In the genomic region with DNA sequence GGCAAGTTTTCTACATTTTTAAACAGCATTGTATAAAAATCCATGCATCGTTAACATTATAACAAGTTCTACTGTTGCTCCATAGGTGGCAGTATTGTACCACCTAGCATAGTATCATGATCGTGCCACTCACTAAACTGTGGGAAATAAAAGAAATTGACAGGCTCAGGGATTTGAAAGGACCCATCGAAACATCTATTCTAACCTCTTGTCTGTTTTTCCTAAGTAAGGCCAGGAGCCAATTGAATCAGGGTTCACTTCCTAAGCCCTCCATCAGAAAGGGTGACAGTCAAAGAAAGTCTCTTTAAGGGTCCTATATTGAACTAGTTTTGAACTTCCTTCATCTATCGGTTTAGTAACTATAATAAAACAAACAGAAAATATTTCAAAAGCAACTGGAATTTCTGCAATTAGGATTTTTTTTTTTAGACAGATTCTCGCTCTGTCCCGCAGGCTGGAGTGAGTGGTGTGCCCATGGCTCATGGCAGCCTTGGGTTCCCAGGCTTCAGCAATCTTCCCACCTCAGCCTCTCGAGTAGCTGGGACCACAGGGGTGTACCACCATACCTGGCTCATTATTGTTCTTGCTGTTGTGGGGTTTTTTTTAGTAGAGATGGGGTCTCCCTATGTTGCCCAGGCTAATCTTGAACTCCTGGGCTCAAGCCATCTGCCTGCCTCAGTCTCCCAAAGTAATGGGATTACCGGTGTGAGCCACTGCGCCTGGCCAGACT, we compare ENCODE assay signal across 8 cellular contexts. TPM values are rescaled to one million over a fixed set of nuclear protein-coding genes. Genes with fewer than 3 reads are reported as not detected.
DNase-seq lines count a peak whose midpoint lies in the region; ATAC-seq, FAIRE-seq and TF ChIP-seq lines count a peak whose summit lies in the region.

No MANE protein-coding gene starts in this region.

- no peaks in the 10 kb centered on the region for H3K4me1 Mint-ChIP-seq in stimulated activated naive CD8-positive, alpha-beta T cell treated with anti-CD3 and anti-CD28 coated beads, Interleukin-15, amount 100 ng/mL, for 72 hours

- H3K4me2 ChIP-seq in BLaER1 treated with 17β-estradiol and CSF1 and Interleukin-3, amounts not matched to agents 10 nM and 100 nM: peak overlapping the region; percentile 6 to 79 (median 72); a peak in 17 of 22 replicates
- H3K4me2 ChIP-seq in GM12878 (ENCODE audit: control insufficient read depth, insufficient read depth): no peak overlapping the region

- H4K20me1 ChIP-seq in BLaER1 treated with 17β-estradiol and CSF1 and Interleukin-3, amounts not matched to agents 10 nM and 100 nM: peaks cover 0 to 4% (median 0%) of the 10 kb centered on the region in 11 experiments; a peak in 2 of 22 replicates
- no peaks in the 10 kb centered on the region for H4K20me1 ChIP-seq in GM12878 (ENCODE audit: control insufficient read depth, insufficient read depth)

- RAD21 ChIA-PET in GM12878 (lab: Charles Lee; ENCODE audit: unreplicated experiment): no interaction called here

- H3K27ac ChIP-seq in BLaER1 treated with 17β-estradiol and CSF1 and Interleukin-3, amounts not matched to agents 10 nM and 100 nM: peak overlapping the region in 7 of 11 experiments; percentile 1 to 83 (median 76); a peak in 10 of 22 replicates
- no peak overlapping the region for H3K27ac ChIP-seq in GM12878 (ENCODE audit: control insufficient read depth, insufficient read depth)

- H3K4me3 Mint-ChIP-seq in stimulated activated naive CD8-positive, alpha-beta T cell treated with anti-CD3 and anti-CD28 coated beads, Interleukin-15, amount 100 ng/mL, for 72 hours: no peak overlapping the region

- peaks cover 14 to 62% (median 45%) of the 10 kb centered on the region in 10 experiments for H3K4me1 ChIP-seq in BLaER1 treated with 17β-estradiol and CSF1 and Interleukin-3, amounts not matched to agents 10 nM and 100 nM
- no peaks in the 10 kb centered on the region for H3K4me1 ChIP-seq in GM12878 (ENCODE audit: control insufficient read depth, insufficient read depth, low read length)

- CTCF ChIA-PET in GM12878 (lab: Yijun Ruan, JAX): interaction anchor here (0.7 to 5.9 kb wide), 14 partner anchors 8 to 632 kb away, joined by 3 to 61 read pairs (median 4); a partner anchor contains a TSS

- no peaks in the 10 kb centered on the region for H3K9me3 Mint-ChIP-seq in stimulated activated naive CD8-positive, alpha-beta T cell treated with anti-CD3 and anti-CD28 coated beads, Interleukin-15, amount 100 ng/mL, for 72 hours

- H3K27me3 Mint-ChIP-seq in stimulated activated naive CD8-positive, alpha-beta T cell treated with anti-CD3 and anti-CD28 coated beads, Interleukin-15, amount 100 ng/mL, for 72 hours: no peaks in the 10 kb centered on the region

- SMC1A ChIA-PET in GM12878 (lab: Charles Lee; ENCODE audit: uncharacterized antibody, unreplicated experiment): interaction anchor here (1.1 to 1.2 kb wide), 2 partner anchors 130 to 136 kb away, joined by 4 read pairs; no protein-coding TSS in a partner anchor

- DNase-seq in NCI-H2171 (lab: John Stamatoyannopoulos, UW) (peak; percentile 36), GM12878 (ENCODE audit: low read depth, low spot score) (no peak), iPS-NIHi7 (ENCODE audit: extremely low spot score) (peak; percentile 46), cortex of kidney (lab: John Stamatoyannopoulos, UW) (no peak)
- DNase-seq in stimulated activated naive CD8-positive, alpha-beta T cell treated with anti-CD3 and anti-CD28 coated beads, Interleukin-15, amount 100 ng/mL, for 72 hours: peak; percentile 12 to 23

- intact Hi-C loops in GM12878 (cut with micrococcal nuclease; ENCODE audit: unreplicated experiment): loop anchor here (1.0 to 5.0 kb wide), 5 partner anchors 136 to 630 kb away; no protein-coding TSS in a partner anchor

- peak overlapping the region in 5 of 11 experiments; percentile 0 to 75 (median 12); a peak in 5 of 22 replicates for H3K9ac ChIP-seq in BLaER1 treated with 17β-estradiol and CSF1 and Interleukin-3, amounts not matched to agents 10 nM and 100 nM
- no peak overlapping the region for H3K9ac ChIP-seq in GM12878 (ENCODE audit: control insufficient read depth, insufficient read depth, low read length)

- TF ChIP-seq EP300 in GM12878 (IDR thresholded peaks at IDR 0.05; ENCODE audit: borderline replicate concordance in 1 of 2, control insufficient read depth in 1 of 2, low read depth in 2 of 2, low read length in 2 of 2): no peak

- no peaks in the 10 kb centered on the region for H3K79me2 ChIP-seq in GM12878 (ENCODE audit: control insufficient read depth, insufficient read depth, low read length)

- WGBS in GM12878 (ENCODE audit: insufficient coverage, insufficient replicate concordance, low lambda C conversion rate, missing lambda C conversion rate): 44% methylated on average over 9 of the region's 9 CpGs

- peak; percentile 76 for ATAC-seq in HG02840 (IDR thresholded peaks at IDR 0.05; ENCODE audit: low FRiP score, unreplicated experiment)
- peak; percentile 91 for ATAC-seq in GM12878
- ATAC-seq in stimulated activated naive CD8-positive, alpha-beta T cell treated with anti-CD3 and anti-CD28 coated beads, Interleukin-15, amount 100 ng/mL, for 72 hours: peak; percentile 83

- TF ChIP-seq CTCF in GM12873 (IDR thresholded peaks at IDR 0.05; ENCODE audit: insufficient read depth, low read depth, low read length, missing control alignments) (peak; percentile 74), GM12878 (IDR thresholded peaks at IDR 0.05 in 2 of 3, conservative IDR thresholded peaks at IDR 0.05 in 1 of 3; ENCODE audit: control insufficient read depth in 2 of 3, extremely low read depth in 1 of 3, insufficient read depth in 1 of 3, low read depth in 3 of 3, low read length in 3 of 3) (peak; percentile 74 to 88 (median 79))

- H2AFZ ChIP-seq in GM12878 (ENCODE audit: control insufficient read depth, low read depth, low read length): no peak overlapping the region

- H3K27me3 ChIP-seq in BLaER1 treated with 17β-estradiol and CSF1 and Interleukin-3, amounts not matched to agents 10 nM and 100 nM: no peaks in the 10 kb centered on the region
- no peaks in the 10 kb centered on the region for H3K27me3 ChIP-seq in GM12878 (replicated peaks in 1 of 2; ENCODE audit: control insufficient read depth in 2 of 2, insufficient read depth in 2 of 2, low read length in 1 of 2)

- no TSS peak for BruUV-seq in GM12878 (replicated peaks; lab: Mats Ljungman, UMichigan)

- TF ChIP-seq RAD21 in GM12878 (IDR thresholded peaks at IDR 0.05; ENCODE audit: insufficient read depth, low read depth, low read length): peak; percentile 96

- in situ Hi-C loops in GM12878 (cut with MboI): loop anchor here (5.0 to 10.0 kb wide), 3 partner anchors 135 to 617 kb away; no protein-coding TSS in a partner anchor

- no peaks in the 10 kb centered on the region for H3K9me3 ChIP-seq in BLaER1 treated with 17β-estradiol and CSF1 and Interleukin-3, amounts not matched to agents 10 nM and 100 nM (replicated peaks in 1 of 11)
- H3K9me3 ChIP-seq in GM12878 (replicated peaks; ENCODE audit: control insufficient read depth, insufficient read depth, low read length): no peaks in the 10 kb centered on the region

- no peak overlapping the region for H3K27ac Mint-ChIP-seq in stimulated activated naive CD8-positive, alpha-beta T cell treated with anti-CD3 and anti-CD28 coated beads, Interleukin-15, amount 100 ng/mL, for 72 hours

- no peak overlapping the region for H3K4me3 ChIP-seq in BLaER1 treated with 17β-estradiol and CSF1 and Interleukin-3, amounts not matched to agents 10 nM and 100 nM
- no peak overlapping the region for H3K4me3 ChIP-seq in GM12878

- no peak for TF ChIP-seq POLR2A in GM12878 (IDR thresholded peaks at IDR 0.05; ENCODE audit: low read depth, low read length)

- FAIRE-seq in GM12878 (lab: Jason Lieb, UNC): peak; percentile 87

- peaks cover 0 to 51% (median 30%) of the 10 kb centered on the region in 11 experiments; a peak in 17 of 22 replicates for H3K36me3 ChIP-seq in BLaER1 treated with 17β-estradiol and CSF1 and Interleukin-3, amounts not matched to agents 10 nM and 100 nM
- H3K36me3 ChIP-seq in GM12878 (ENCODE audit: control insufficient read depth in 2 of 2, insufficient read depth in 2 of 2, low read length in 1 of 2): no peaks in the 10 kb centered on the region

- POLR2A ChIA-PET in GM12878 (lab: Charles Lee): no interaction called here

RNA-seq across cellular contexts. Expression of a gene that starts 9.4 kb away (rescaled TPM):
- 0.94 and 1.3 TPM in 2 replicates for total RNA-seq in GM12878 (2013; cell fraction: nucleolus; rRNA removed)
- total RNA-seq in GM12878 (2014; rRNA removed): 1.2 and 1.5 TPM in 2 replicates
- 0.22 and 1.1 TPM in 2 replicates for total RNA-seq in GM12878 (2014; rRNA removed; fragmentation: Illumina TruSeq; extraction: Trizol)
- 0.38 and 0.80 TPM in 2 replicates for total RNA-seq in GM12878 (2021)
- not detected for polyA plus RNA-seq in GM12878 (2011; ENCODE audit: low read depth)
- 1.5 and 1.6 TPM in 2 replicates for polyA plus RNA-seq in GM12878 (2011; rRNA removed)
- 0.36 and 0.40 TPM in 2 replicates for polyA plus RNA-seq in GM12878 (2011; cell fraction: cytosol; rRNA removed)
- polyA plus RNA-seq in GM12878 (2011; cell fraction: nucleus; rRNA removed): 1.0 and 1.4 TPM in 2 replicates
- 0.97 TPM in 1 of 2 replicates, not detected in the other for polyA plus RNA-seq in GM12878 (2012)
- 0.57 and 1.5 TPM in 2 replicates for polyA plus RNA-seq in GM12878 (2014; fragmentation: Illumina TruSeq; extraction: Trizol)
- under 1 TPM in 1 of 2 experiments, not detected in 1; 0.29 TPM for polyA plus RNA-seq in GM12878 (2014; fragmentation: Nextera tagmentation; extraction: Ambion mirVana)
- polyA plus RNA-seq in GM12878 (2014; rRNA removed): 1.3 and 2.6 TPM in 2 replicates
- polyA plus RNA-seq in GM12878 (2016; fragmentation: Nextera tagmentation; extraction: Ambion mirVana): under 1 TPM; 0.78 to 0.96 TPM
- 1.4 and 1.8 TPM in 2 replicates for polyA minus RNA-seq in GM12878 (2011; rRNA and poly(A)+ RNA removed)
- polyA minus RNA-seq in GM12878 (2011; cell fraction: cytosol; rRNA and poly(A)+ RNA removed): not detected in 2 replicates
- 0.97 and 1.2 TPM in 2 replicates for polyA minus RNA-seq in GM12878 (2011; cell fraction: nucleus; rRNA and poly(A)+ RNA removed)

RNA-seq across cellular contexts. Expression of a gene that starts 36.2 kb away (rescaled TPM):
- total RNA-seq in GM12878 (2013; cell fraction: nucleolus; rRNA removed): 38.1 and 54.4 TPM in 2 replicates
- total RNA-seq in GM12878 (2014; rRNA removed) (11.1 and 11.5 TPM in 2 replicates), GM12878 (2014; rRNA removed; fragmentation: Illumina TruSeq; extraction: Trizol) (14.7 and 15.1 TPM in 2 replicates), GM12878 (2021) (11.3 and 14.2 TPM in 2 replicates)
- polyA plus RNA-seq in GM12878 (2011; ENCODE audit: low read depth): 4.3 TPM
- polyA plus RNA-seq in GM12878 (2011; rRNA removed) (15.9 and 18.9 TPM in 2 replicates), GM12878 (2014; fragmentation: Illumina TruSeq; extraction: Trizol) (15.5 and 16.0 TPM in 2 replicates), GM12878 (2014; fragmentation: Nextera tagmentation; extraction: Ambion mirVana) (1 to 10 TPM; 8.8 to 9.6 TPM), GM12878 (2014; rRNA removed) (9.3 and 9.7 TPM in 2 replicates), GM12878 (2016; fragmentation: Nextera tagmentation; extraction: Ambion mirVana) (10 to 100 TPM; 14.6 to 15.8 TPM)
- 10.7 and 12.0 TPM in 2 replicates for polyA plus RNA-seq in GM12878 (2011; cell fraction: cytosol; rRNA removed)
- polyA plus RNA-seq in GM12878 (2011; cell fraction: nucleus; rRNA removed): 16.1 and 18.4 TPM in 2 replicates
- 6.6 and 7.8 TPM in 2 replicates for polyA plus RNA-seq in GM12878 (2012)
- polyA minus RNA-seq in GM12878 (2011; rRNA and poly(A)+ RNA removed): 22.8 and 23.9 TPM in 2 replicates
- polyA minus RNA-seq in GM12878 (2011; cell fraction: cytosol; rRNA and poly(A)+ RNA removed): 7.8 and 11.0 TPM in 2 replicates
- 40.3 and 44.4 TPM in 2 replicates for polyA minus RNA-seq in GM12878 (2011; cell fraction: nucleus; rRNA and poly(A)+ RNA removed)

Comparison
In these comparisons a context has a peak if more than half of its experiments do, and no peak if none do; other contexts are left out.
1. DNase-seq: peak in NCI-H2171 (single experiment), iPS-NIHi7 (single experiment) and stimulated activated naive CD8-positive, alpha-beta T cell treated with anti-CD3 and anti-CD28 coated beads, Interleukin-15, amount 100 ng/mL, for 72 hours (2 of 2); none in GM12878 (single experiment) and cortex of kidney (single experiment).
2. Peak in every context shown above with its lines, with median percentiles within 50 percentile points of each other: ATAC-seq.